ENCODE assay signal across 31 cellular contexts in the genomic region with DNA sequence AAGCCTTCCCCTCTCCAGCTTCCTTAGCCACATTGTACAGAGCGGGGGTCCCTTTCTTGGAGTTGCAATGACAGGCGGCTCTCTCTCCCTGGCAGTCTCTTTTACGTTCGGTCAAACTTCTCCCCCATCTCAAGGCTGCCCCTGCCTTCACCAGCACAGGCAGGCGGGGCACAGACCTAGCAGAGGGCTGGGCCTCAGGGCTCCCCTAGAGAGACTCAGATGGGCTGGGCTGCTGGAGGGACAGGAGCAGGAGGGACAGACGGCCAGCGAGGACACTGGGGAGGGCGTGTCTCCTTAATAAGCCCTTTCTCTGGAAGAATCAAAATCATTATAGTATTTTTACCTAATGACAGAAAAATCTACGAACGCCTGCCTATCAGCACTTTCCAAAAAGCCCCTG.
A peak's percentile ranks its signal among the peaks of the same experiment; 100 is the strongest.
DNase-seq lines count a peak whose midpoint lies in the region; ATAC-seq and TF ChIP-seq lines count a peak whose summit lies in the region.
"Had no signal": no experiment of that assay in that cellular context is flagged by ENCODE, and none has a peak within 500 bp of the region (broad histone marks: within the 10 kb centered on the region; RNA-seq: fewer than 3 reads in every experiment).

No MANE protein-coding gene starts in this region.

- ATAC-seq in GM18505 (IDR thresholded peaks at IDR 0.05; ENCODE audit: unreplicated experiment) (no peak), GM18520 (IDR thresholded peaks at IDR 0.05; ENCODE audit: unreplicated experiment) (no peak)
- ATAC-seq: activated T-cell treated with anti-CD3 and anti-CD28 coated beads, Interleukin-2, amount 50 U/mL, for 4 hours; stimulated activated effector memory CD8-positive, alpha-beta T cell treated with anti-CD3 and anti-CD28 coated beads, Interleukin-12 subunit alpha, Interleukin-12 subunit beta, amount 100 ng/mL, for 72 hours had no signal

- H3K9ac ChIP-seq in BLaER1 = no peak overlapping the region

- H3K27ac ChIP-seq in BLaER1 (no peak overlapping the region), hepatocyte (no peak overlapping the region), suprapubic skin (no peak overlapping the region)
- H3K27ac ChIP-seq: A549, Peyer's patch, right lobe of liver had no signal

- H3K27me3 Mint-ChIP-seq in brain (peaks cover 24% of the 10 kb centered on the region), progenitor cell of endocrine pancreas (peaks cover 19% of the 10 kb centered on the region)
- H3K27me3 Mint-ChIP-seq: natural killer cell treated with Interleukin-12 subunit alpha and Interleukin-12 subunit beta and Interleukin-15 and Interleukin-18, amount 100 ng/mL, for 72 hours had no signal

- H3K27me3 ChIP-seq in BLaER1 (no peaks in the 10 kb centered on the region), hepatocyte (no peaks in the 10 kb centered on the region), suprapubic skin (peaks cover 43% of the 10 kb centered on the region)
- H3K27me3 ChIP-seq: Peyer's patch, right lobe of liver, uterus had no signal

- TF ChIP-seq EP300 in suprapubic skin (IDR thresholded peaks at IDR 0.05) = no peak

- H3K4me3 ChIP-seq in BLaER1 (no peak overlapping the region), hepatocyte (no peak overlapping the region), suprapubic skin (no peak overlapping the region)
- H3K4me3 ChIP-seq: A549, breast epithelium, Peyer's patch, right lobe of liver, uterus had no signal

- H3K9me3 ChIP-seq in BLaER1 = no peaks in the 10 kb centered on the region
- H3K9me3 ChIP-seq in hepatocyte (ENCODE audit: low read depth) = no peaks in the 10 kb centered on the region
- H3K9me3 ChIP-seq in suprapubic skin = no peaks in the 10 kb centered on the region
- H3K9me3 ChIP-seq: A549, breast epithelium, Peyer's patch, right lobe of liver, uterus had no signal

- H3K79me2 ChIP-seq in hepatocyte = no peaks in the 10 kb centered on the region

- peak overlapping the region; percentile 43 for H3K4me2 ChIP-seq in BLaER1
- peak overlapping the region; percentile 57 for H3K4me2 ChIP-seq in hepatocyte
- H3K4me2 ChIP-seq: A549 had no signal

- DNase-seq in hepatocyte (ENCODE audit: low spot score) = no peak
- no peak for DNase-seq in progenitor cell of endocrine pancreas (ENCODE audit: low spot score, unreplicated experiment)
- DNase-seq in A172 (ENCODE audit: low spot score) = no peak
- DNase-seq in suprapubic skin (ENCODE audit: low spot score in 2 of 2) = no peak
- DNase-seq: activated CD4-positive, alpha-beta T cell treated with anti-CD3 and anti-CD28 coated beads, Interleukin-2, amount 50 U/mL, for 1 hour; activated naive CD4-positive, alpha-beta T cell treated with Interleukin-2 at 50 U/mL for 16 hours; activated T-cell treated with anti-CD3 and anti-CD28 coated beads, Interleukin-2, amount 50 U/mL, for 4 hours; AML-193; DMS153; effector CD8-positive, alpha-beta T cell; NCI-H1048; NCI-H1694; NCI-H2171; NCI-H510A treated with DMSO at 0.1 percent for 48 hours; Peyer's patch; right lobe of liver; stimulated activated CD4-positive, alpha-beta T cell treated with anti-CD3 and anti-CD28 coated beads, Interleukin-12 subunit alpha, Interleukin-12 subunit beta, amount 100 ng/mL, for 4 hours; stimulated activated CD4-positive, alpha-beta T cell treated with anti-CD3 and anti-CD28 coated beads, Interleukin-4, amount 100 ng/mL, for 1 hour; SW 1271; T-helper 9 cell; uterus had no signal

- 68% methylated on average over 10 of the region's 10 CpGs for WGBS in hepatocyte (ENCODE audit: low lambda C conversion rate, missing lambda C conversion rate)
- WGBS in suprapubic skin = 70% methylated on average over 10 of the region's 10 CpGs

- H3K4me3 Mint-ChIP-seq in brain = peak overlapping the region in 1 of 5 experiments; percentile 15
- H3K4me3 Mint-ChIP-seq in progenitor cell of endocrine pancreas (ENCODE audit: low read depth) = peak overlapping the region; percentile 12
- H3K4me3 Mint-ChIP-seq: activated T-cell treated with anti-CD3 and anti-CD28 coated beads, Interleukin-2, amount 50 U/mL, for 4 hours; mesothelial cell of epicardium; natural killer cell treated with Interleukin-12 subunit alpha and Interleukin-12 subunit beta and Interleukin-15 and Interleukin-18, amount 100 ng/mL, for 72 hours; stimulated activated effector memory CD8-positive, alpha-beta T cell treated with anti-CD3 and anti-CD28 coated beads, Interleukin-12 subunit alpha, Interleukin-12 subunit beta, amount 100 ng/mL, for 72 hours had no signal

- no peaks in the 10 kb centered on the region for H3K36me3 Mint-ChIP-seq in brain
- no peaks in the 10 kb centered on the region for H3K36me3 Mint-ChIP-seq in progenitor cell of endocrine pancreas (ENCODE audit: insufficient read depth)
- H3K36me3 Mint-ChIP-seq: IgD-negative memory B cell; mesothelial cell of epicardium; natural killer cell treated with Interleukin-12 subunit alpha and Interleukin-12 subunit beta and Interleukin-15 and Interleukin-18, amount 100 ng/mL, for 72 hours; stimulated activated effector memory CD8-positive, alpha-beta T cell treated with anti-CD3 and anti-CD28 coated beads, Interleukin-12 subunit alpha, Interleukin-12 subunit beta, amount 100 ng/mL, for 72 hours had no signal

- no peaks in the 10 kb centered on the region for H3K9me2 ChIP-seq in hepatocyte (replicated peaks; ENCODE audit: insufficient read depth)

- H3K27ac Mint-ChIP-seq in brain (peak overlapping the region in 3 of 5 experiments; percentile 4 to 77 (median 54)), progenitor cell of endocrine pancreas (no peak overlapping the region)
- H3K27ac Mint-ChIP-seq: IgD-negative memory B cell; mesothelial cell of epicardium; natural killer cell treated with Interleukin-12 subunit alpha and Interleukin-12 subunit beta and Interleukin-15 and Interleukin-18, amount 100 ng/mL, for 72 hours had no signal

- H4K20me1 ChIP-seq in BLaER1 (no peaks in the 10 kb centered on the region), hepatocyte (ENCODE audit: insufficient read depth, poor library complexity, severe bottlenecking) (no peaks in the 10 kb centered on the region)

- H2AFZ ChIP-seq in hepatocyte = no peak overlapping the region

- TF ChIP-seq CTCF in brain (conservative IDR thresholded peaks at IDR 0.05) (no peak), hepatocyte (IDR thresholded peaks at IDR 0.05; ENCODE audit: poor library complexity) (no peak), progenitor cell of endocrine pancreas (IDR thresholded peaks at IDR 0.05; ENCODE audit: unreplicated experiment) (no peak), suprapubic skin (IDR thresholded peaks at IDR 0.05) (no peak)

- no peak for TF ChIP-seq POLR2A in GM18505 (IDR thresholded peaks at IDR 0.05; ENCODE audit: borderline replicate concordance, extremely low read depth, insufficient read depth, insufficient read length)
- no peak for TF ChIP-seq POLR2A in suprapubic skin (IDR thresholded peaks at IDR 0.05)

- H3K9me3 Mint-ChIP-seq in brain (peaks cover 0 to 2% (median 0%) of the 10 kb centered on the region in 5 experiments), progenitor cell of endocrine pancreas (ENCODE audit: low read depth) (no peaks in the 10 kb centered on the region)
- H3K9me3 Mint-ChIP-seq: activated T-cell treated with anti-CD3 and anti-CD28 coated beads, Interleukin-2, amount 50 U/mL, for 4 hours; IgD-negative memory B cell; mesothelial cell of epicardium; natural killer cell treated with Interleukin-12 subunit alpha and Interleukin-12 subunit beta and Interleukin-15 and Interleukin-18, amount 100 ng/mL, for 72 hours; stimulated activated effector memory CD8-positive, alpha-beta T cell treated with anti-CD3 and anti-CD28 coated beads, Interleukin-12 subunit alpha, Interleukin-12 subunit beta, amount 100 ng/mL, for 72 hours had no signal

- H3K36me3 ChIP-seq in BLaER1 (no peaks in the 10 kb centered on the region), hepatocyte (replicated peaks; ENCODE audit: insufficient read depth, low read depth) (no peaks in the 10 kb centered on the region), suprapubic skin (no peaks in the 10 kb centered on the region)
- H3K36me3 ChIP-seq: breast epithelium, Peyer's patch, right lobe of liver, uterus had no signal

- H3K4me1 ChIP-seq in BLaER1 (peaks cover 7% of the 10 kb centered on the region; the same call in 1 of the 2 replicates), hepatocyte (ENCODE audit: insufficient read depth) (peaks cover 6% of the 10 kb centered on the region), suprapubic skin (peaks cover 16% of the 10 kb centered on the region)
- H3K4me1 ChIP-seq: breast epithelium, right lobe of liver had no signal

- H3K4me1 Mint-ChIP-seq in brain (peaks cover 79% of the 10 kb centered on the region), progenitor cell of endocrine pancreas (ENCODE audit: low read depth) (peaks cover 26% of the 10 kb centered on the region)
